ENCODE assay signal across 26 cellular contexts in the genomic region with DNA sequence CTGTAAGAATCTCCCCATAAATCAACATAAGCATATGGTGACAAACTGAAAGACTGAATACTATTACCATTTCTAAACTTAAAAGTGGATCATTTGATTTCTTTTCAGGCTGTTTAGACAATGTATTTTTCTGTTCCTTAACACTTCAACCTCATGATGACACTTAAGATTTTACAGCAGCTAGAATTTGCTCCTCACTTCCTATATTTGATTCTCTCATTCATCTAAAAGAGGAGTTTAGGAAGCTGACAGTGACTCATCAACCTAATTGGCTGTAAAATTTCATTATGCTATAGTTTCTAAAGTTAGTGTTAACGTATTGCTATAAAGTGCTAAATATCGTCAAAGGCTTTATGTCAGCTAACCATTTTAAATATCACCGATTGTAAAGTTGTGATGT.
"Had no signal": no experiment of that assay in that cellular context is flagged by ENCODE, and none has a peak within 500 bp of the region (broad histone marks: within the 10 kb centered on the region; RNA-seq: fewer than 3 reads in every experiment).

No MANE protein-coding gene starts in this region.

- DNase-seq: activated B cell treated with CpG ODN at 0.5 μM for 24 hours; activated CD4-positive, alpha-beta T cell treated with anti-CD3 and anti-CD28 coated beads for 36 hours; activated CD4-positive, alpha-beta T cell treated with anti-CD3 and anti-CD28 coated beads, Interleukin-2, amount 50 U/mL, for 4 hours; activated effector memory CD4-positive, alpha-beta T cell treated with Interleukin-2 at 50 U/mL for 16 hours; activated naive CD4-positive, alpha-beta T cell treated with Interleukin-2 at 50 U/mL for 16 hours; anterior cingulate cortex; dermis blood vessel endothelial cell; effector CD4-positive, alpha-beta T cell; foreskin keratinocyte; heart right ventricle; left lung; lower lobe of right lung; mesenchymal stem cell; naive thymus-derived CD8-positive, alpha-beta T cell; nucleus accumbens; pancreas; retina; sigmoid colon; small intestine; stimulated activated CD4-positive, alpha-beta T cell treated with anti-CD3 and anti-CD28 coated beads, Interleukin-1b, Interleukin-23, amount 100 ng/mL, for 48 hours; stimulated activated CD4-positive, alpha-beta T cell treated with anti-CD3 and anti-CD28 coated beads, Interleukin-4, amount 100 ng/mL, for 4 hours; stimulated activated CD8-positive, alpha-beta memory T cell treated with anti-CD3 and anti-CD28 coated beads, Interleukin-4, amount 100 ng/mL, for 48 hours; stimulated activated naive CD8-positive, alpha-beta T cell treated with anti-CD3 and anti-CD28 coated beads, Interleukin-15, amount 100 ng/mL, for 72 hours; substantia nigra; upper lobe of left lung had no signal

- ATAC-seq: activated CD4-positive, alpha-beta T cell treated with anti-CD3 and anti-CD28 coated beads for 36 hours; foreskin keratinocyte; heart right ventricle; left lung; lower lobe of right lung; naive thymus-derived CD8-positive, alpha-beta T cell; pancreas; stimulated activated memory B cell treated with anti-CD40 and anti-IgM and Interleukin-4, amounts not matched to agents 10 μg/mL and 1 μg/mL and 100 μg/mL, for 72 hours; stimulated activated naive CD8-positive, alpha-beta T cell treated with anti-CD3 and anti-CD28 coated beads, Interleukin-15, amount 100 ng/mL, for 72 hours had no signal
